Comparison of ENCODE assay signal across 1 cellular context in genomic region chr16:57536306-57537193, GRCh38.
TF ChIP-seq lines count a peak whose summit lies in the region.

CCDC102A (minus strand) TSS chr16:57536571; CDS start chr16:57529177, 7,394 bp downstream.

TF ChIP-seq in WTC11, 78 proteins besides CTCF, POLR2A, EP300 and RAD21 (continued from another document):
- TF ChIP-seq, protein P1, sequence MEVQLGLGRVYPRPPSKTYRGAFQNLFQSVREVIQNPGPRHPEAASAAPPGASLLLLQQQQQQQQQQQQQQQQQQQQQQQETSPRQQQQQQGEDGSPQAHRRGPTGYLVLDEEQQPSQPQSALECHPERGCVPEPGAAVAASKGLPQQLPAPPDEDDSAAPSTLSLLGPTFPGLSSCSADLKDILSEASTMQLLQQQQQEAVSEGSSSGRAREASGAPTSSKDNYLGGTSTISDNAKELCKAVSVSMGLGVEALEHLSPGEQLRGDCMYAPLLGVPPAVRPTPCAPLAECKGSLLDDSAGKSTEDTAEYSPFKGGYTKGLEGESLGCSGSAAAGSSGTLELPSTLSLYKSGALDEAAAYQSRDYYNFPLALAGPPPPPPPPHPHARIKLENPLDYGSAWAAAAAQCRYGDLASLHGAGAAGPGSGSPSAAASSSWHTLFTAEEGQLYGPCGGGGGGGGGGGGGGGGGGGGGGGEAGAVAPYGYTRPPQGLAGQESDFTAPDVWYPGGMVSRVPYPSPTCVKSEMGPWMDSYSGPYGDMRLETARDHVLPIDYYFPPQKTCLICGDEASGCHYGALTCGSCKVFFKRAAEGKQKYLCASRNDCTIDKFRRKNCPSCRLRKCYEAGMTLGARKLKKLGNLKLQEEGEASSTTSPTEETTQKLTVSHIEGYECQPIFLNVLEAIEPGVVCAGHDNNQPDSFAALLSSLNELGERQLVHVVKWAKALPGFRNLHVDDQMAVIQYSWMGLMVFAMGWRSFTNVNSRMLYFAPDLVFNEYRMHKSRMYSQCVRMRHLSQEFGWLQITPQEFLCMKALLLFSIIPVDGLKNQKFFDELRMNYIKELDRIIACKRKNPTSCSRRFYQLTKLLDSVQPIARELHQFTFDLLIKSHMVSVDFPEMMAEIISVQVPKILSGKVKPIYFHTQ (CRISPR knock-in tag; IDR thresholded peaks at IDR 0.05): no peak
- TF ChIP-seq, protein P2, sequence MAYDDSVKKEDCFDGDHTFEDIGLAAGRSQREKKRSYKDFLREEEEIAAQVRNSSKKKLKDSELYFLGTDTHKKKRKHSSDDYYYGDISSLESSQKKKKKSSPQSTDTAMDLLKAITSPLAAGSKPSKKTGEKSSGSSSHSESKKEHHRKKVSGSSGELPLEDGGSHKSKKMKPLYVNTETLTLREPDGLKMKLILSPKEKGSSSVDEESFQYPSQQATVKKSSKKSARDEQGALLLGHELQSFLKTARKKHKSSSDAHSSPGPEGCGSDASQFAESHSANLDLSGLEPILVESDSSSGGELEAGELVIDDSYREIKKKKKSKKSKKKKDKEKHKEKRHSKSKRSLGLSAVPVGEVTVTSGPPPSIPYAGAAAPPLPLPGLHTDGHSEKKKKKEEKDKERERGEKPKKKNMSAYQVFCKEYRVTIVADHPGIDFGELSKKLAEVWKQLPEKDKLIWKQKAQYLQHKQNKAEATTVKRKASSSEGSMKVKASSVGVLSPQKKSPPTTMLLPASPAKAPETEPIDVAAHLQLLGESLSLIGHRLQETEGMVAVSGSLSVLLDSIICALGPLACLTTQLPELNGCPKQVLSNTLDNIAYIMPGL (CRISPR knock-in tag; IDR thresholded peaks at IDR 0.05): peak; percentile 87
- TF ChIP-seq MAX (CRISPR knock-in tag; IDR thresholded peaks at IDR 0.05) (0 out of 2 replicates have a peak, but pooled peaks have one; percentile 66), FOXK1 (CRISPR knock-in tag; IDR thresholded peaks at IDR 0.05) (peak; percentile 36; the same call in 1 of the 2 replicates), E2F5 (CRISPR knock-in tag; IDR thresholded peaks at IDR 0.05) (peak; percentile 69), FOXP4 (CRISPR knock-in tag; IDR thresholded peaks at IDR 0.05) (peak; percentile 59), ELF4 (CRISPR knock-in tag; IDR thresholded peaks at IDR 0.05; ENCODE audit: low read depth) (peak; percentile 85; the same call in 1 of the 2 replicates), CBFB (CRISPR knock-in tag; IDR thresholded peaks at IDR 0.05; ENCODE audit: low read depth) (no peak)
- TF ChIP-seq, protein P3, sequence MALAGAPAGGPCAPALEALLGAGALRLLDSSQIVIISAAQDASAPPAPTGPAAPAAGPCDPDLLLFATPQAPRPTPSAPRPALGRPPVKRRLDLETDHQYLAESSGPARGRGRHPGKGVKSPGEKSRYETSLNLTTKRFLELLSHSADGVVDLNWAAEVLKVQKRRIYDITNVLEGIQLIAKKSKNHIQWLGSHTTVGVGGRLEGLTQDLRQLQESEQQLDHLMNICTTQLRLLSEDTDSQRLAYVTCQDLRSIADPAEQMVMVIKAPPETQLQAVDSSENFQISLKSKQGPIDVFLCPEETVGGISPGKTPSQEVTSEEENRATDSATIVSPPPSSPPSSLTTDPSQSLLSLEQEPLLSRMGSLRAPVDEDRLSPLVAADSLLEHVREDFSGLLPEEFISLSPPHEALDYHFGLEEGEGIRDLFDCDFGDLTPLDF (CRISPR knock-in tag; IDR thresholded peaks at IDR 0.05): no peak
